In genomic region chr2:121480826-121481225, GRCh38 we compare ENCODE assay signal across 8 cellular contexts. TPM values are rescaled to one million over a fixed set of nuclear protein-coding genes. Genes with fewer than 3 reads are reported as not detected.
DNase-seq lines count a peak whose midpoint lies in the region; ATAC-seq and TF ChIP-seq lines count a peak whose summit lies in the region.

No MANE protein-coding gene starts in this region.

- TF ChIP-seq CTCF in fibroblast of mammary gland (conservative IDR thresholded peaks at IDR 0.05; ENCODE audit: control insufficient read depth, insufficient read depth, low read depth, low read length), result no peak

- no peaks in the 10 kb centered on the region for H3K36me3 ChIP-seq in rectal smooth muscle tissue (ENCODE audit: control insufficient read depth, insufficient read depth, low read length)

- H3K4me1 ChIP-seq in rectal smooth muscle tissue (ENCODE audit: control insufficient read depth, insufficient read depth, low read length), result peaks cover 43% of the 10 kb centered on the region

- ATAC-seq in HG02571 (IDR thresholded peaks at IDR 0.05; ENCODE audit: unreplicated experiment), result no peak

- DNase-seq in GM03348 (ENCODE audit: low spot score), result peak; percentile 64
- DNase-seq in RPMI7951 (ENCODE audit: low read depth), result peak; percentile 81
- peak; percentile 92 for DNase-seq in fibroblast of mammary gland (ENCODE audit: low read depth)
- DNase-seq in GDM1 (lab: John Stamatoyannopoulos, UW), result no peak
- DNase-seq in activated CD4-positive, alpha-beta T cell treated with anti-CD3 and anti-CD28 coated beads, Interleukin-2, amount 50 U/mL, for 1 hour, result no peak
- DNase-seq in NCI-H187 treated with DMSO at 0.1 percent for 48 hours (lab: John Stamatoyannopoulos, UW), result no peak

- H3K4me3 ChIP-seq in fibroblast of mammary gland (ENCODE audit: control insufficient read depth, low read depth, low read length) (no peak overlapping the region), rectal smooth muscle tissue (ENCODE audit: low read length) (no peak overlapping the region)

- H3K27me3 ChIP-seq in rectal smooth muscle tissue (ENCODE audit: control insufficient read depth, insufficient read depth, low read length), result no peaks in the 10 kb centered on the region

- no peak overlapping the region for H3K9ac ChIP-seq in rectal smooth muscle tissue (ENCODE audit: low read length)

- H3K27ac ChIP-seq in rectal smooth muscle tissue (ENCODE audit: low read depth, low read length), result peak overlapping the region; percentile 65

RNA-seq across cellular contexts. Expression of gene RNU4ATAC, which starts 49.9 kb away (rescaled TPM):
- not detected in 2 replicates for total RNA-seq in RPMI7951 (2014; rRNA removed; shearing (Covaris generic))

Comparison
In these comparisons a context has a peak if more than half of its experiments do, and no peak if none do; other contexts are left out.
1. DNase-seq: peak in GM03348 (single experiment), RPMI7951 (single experiment) and fibroblast of mammary gland (single experiment); none in GDM1 (single experiment), activated CD4-positive, alpha-beta T cell treated with anti-CD3 and anti-CD28 coated beads, Interleukin-2, amount 50 U/mL, for 1 hour (single experiment) and NCI-H187 treated with DMSO at 0.1 percent for 48 hours (single experiment).